8 cellular contexts compared by ENCODE assay signal in genomic region chr11:64304316-64305072, GRCh38. TPM values are rescaled to one million over a fixed set of nuclear protein-coding genes. Genes with fewer than 3 reads are reported as not detected.
A peak's percentile ranks its signal among the peaks of the same experiment; 100 is the strongest.
DNase-seq lines count a peak whose midpoint lies in the region; ATAC-seq and TF ChIP-seq lines count a peak whose summit lies in the region.

No MANE protein-coding gene starts in this region.

- intact Hi-C loops in cardiac septum (cut with DNase I) = loop anchor here (2.0 to 5.0 kb wide), 3 partner anchors 20 to 52 kb away; partner anchors contain the start of genes BAD, GPR137 and PLCB3

- no peaks in the 10 kb centered on the region for H3K9me3 Mint-ChIP-seq in activated naive CD8-positive, alpha-beta T cell treated with anti-CD3 and anti-CD28 coated beads, Interleukin-2, amount 50 U/mL, for 24 hours
- H3K9me3 Mint-ChIP-seq in type B pancreatic cell = no peaks in the 10 kb centered on the region

- H3K36me3 Mint-ChIP-seq in activated naive CD8-positive, alpha-beta T cell treated with anti-CD3 and anti-CD28 coated beads, Interleukin-2, amount 50 U/mL, for 24 hours (ENCODE audit: low read depth) = peaks cover 13% of the 10 kb centered on the region
- H3K36me3 Mint-ChIP-seq in type B pancreatic cell = no peaks in the 10 kb centered on the region

- peak overlapping the region; percentile 97 for H3K27ac Mint-ChIP-seq in activated naive CD8-positive, alpha-beta T cell treated with anti-CD3 and anti-CD28 coated beads, Interleukin-2, amount 50 U/mL, for 24 hours
- H3K27ac Mint-ChIP-seq in type B pancreatic cell = peak overlapping the region; percentile 99

- peak; percentile 96 for TF ChIP-seq CTCF in GM12872 (IDR thresholded peaks at IDR 0.05; ENCODE audit: insufficient read depth, low read depth, low read length)
- TF ChIP-seq CTCF in type B pancreatic cell (conservative IDR thresholded peaks at IDR 0.05) = peak; percentile 96

- H3K4me1 Mint-ChIP-seq in activated naive CD8-positive, alpha-beta T cell treated with anti-CD3 and anti-CD28 coated beads, Interleukin-2, amount 50 U/mL, for 24 hours = peaks cover 42% of the 10 kb centered on the region
- peaks cover 20% of the 10 kb centered on the region for H3K4me1 Mint-ChIP-seq in type B pancreatic cell (ENCODE audit: unreplicated experiment)

- peak; percentile 30 for ATAC-seq in HG02642 (IDR thresholded peaks at IDR 0.05; ENCODE audit: poor library complexity, unreplicated experiment)
- ATAC-seq in activated naive CD8-positive, alpha-beta T cell treated with anti-CD3 and anti-CD28 coated beads, Interleukin-2, amount 50 U/mL, for 24 hours = peak; percentile 66

- DNase-seq in NCI-H1417 (lab: John Stamatoyannopoulos, UW) (peak; percentile 86 to 95 (median 91)), SW 1271 (lab: John Stamatoyannopoulos, UW) (peak; percentile 83 to 91), cardiac septum (ENCODE audit: low spot score) (peak; percentile 96), pons (ENCODE audit: low spot score) (peak; percentile 88), type B pancreatic cell (ENCODE audit: extremely low spot score, unreplicated experiment) (peak; percentile 95)
- DNase-seq in activated naive CD8-positive, alpha-beta T cell treated with anti-CD3 and anti-CD28 coated beads, Interleukin-2, amount 50 U/mL, for 24 hours = peak; percentile 98

- peaks cover 25% of the 10 kb centered on the region for H3K27me3 Mint-ChIP-seq in activated naive CD8-positive, alpha-beta T cell treated with anti-CD3 and anti-CD28 coated beads, Interleukin-2, amount 50 U/mL, for 24 hours
- H3K27me3 Mint-ChIP-seq in type B pancreatic cell = peaks cover 21% of the 10 kb centered on the region

- H3K4me3 Mint-ChIP-seq in activated naive CD8-positive, alpha-beta T cell treated with anti-CD3 and anti-CD28 coated beads, Interleukin-2, amount 50 U/mL, for 24 hours = peak overlapping the region; percentile 86
- peak overlapping the region; percentile 93 for H3K4me3 Mint-ChIP-seq in type B pancreatic cell

RNA-seq across cellular contexts. Expression of gene ESRRA, which starts 0.8 kb away (rescaled TPM):
- total RNA-seq in cardiac septum (116 TPM), type B pancreatic cell (ENCODE audit: low replicate concordance) (41.7 and 76.0 TPM in 2 replicates)

RNA-seq across cellular contexts. Expression of gene CATSPERZ, which starts 4.3 kb away (rescaled TPM):
- total RNA-seq in cardiac septum (not detected), type B pancreatic cell (ENCODE audit: low replicate concordance) (not detected in 2 replicates)

RNA-seq across cellular contexts. Expression of gene TRMT112, which starts 12.9 kb away (rescaled TPM):
- total RNA-seq in cardiac septum (75.1 TPM), type B pancreatic cell (ENCODE audit: low replicate concordance) (160 and 198 TPM in 2 replicates)

RNA-seq across cellular contexts. Expression of gene KCNK4, which starts 13.4 kb away (rescaled TPM):
- total RNA-seq in cardiac septum (not detected), type B pancreatic cell (ENCODE audit: low replicate concordance) (0.19 TPM in 1 of 2 replicates, not detected in the other)

RNA-seq across cellular contexts. Expression of gene PRDX5, which starts 13.4 kb away (rescaled TPM):
- total RNA-seq in cardiac septum (208 TPM), type B pancreatic cell (ENCODE audit: low replicate concordance) (166 and 227 TPM in 2 replicates)

Comparison
In these comparisons a context has a peak if more than half of its experiments do, and no peak if none do; other contexts are left out.
1. Peak in every context shown above with its lines: DNase-seq and ATAC-seq.